2 cellular contexts compared by ENCODE assay signal in genomic region chr10:12590682-12591642, GRCh38.
TF ChIP-seq lines count a peak whose summit lies in the region.

No MANE protein-coding gene starts in this region.

TF ChIP-seq in liver, 16 proteins besides CTCF, POLR2A, EP300 and RAD21 (continued from another document):
- TF ChIP-seq SP1 (IDR thresholded peaks at IDR 0.05) (peak; percentile 59), TAF1 (conservative IDR thresholded peaks at IDR 0.05) (no peak), ATF3 (IDR thresholded peaks at IDR 0.05) (no peak), REST (IDR thresholded peaks at IDR 0.05) (peak; percentile 3), GABPA (IDR thresholded peaks at IDR 0.05 in 1 of 2, conservative IDR thresholded peaks at IDR 0.05 in 1 of 2) (no peak), RXRA (IDR thresholded peaks at IDR 0.05) (peak; percentile 72 to 73), ZBTB33 (IDR thresholded peaks at IDR 0.05) (no peak), FOXA2 (IDR thresholded peaks at IDR 0.05) (no peak)

TF ChIP-seq in HepG2, 621 proteins besides CTCF, POLR2A, EP300 and RAD21 (continued from another document):
- TF ChIP-seq TFAP4 (IDR thresholded peaks at IDR 0.05; ENCODE audit: borderline replicate concordance, low read depth) (no peak), ZNF768 (CRISPR knock-in tag; IDR thresholded peaks at IDR 0.05) (no peak), ETV5 (CRISPR knock-in tag; IDR thresholded peaks at IDR 0.05; ENCODE audit: borderline replicate concordance) (no peak), ZBTB20 (CRISPR knock-in tag; IDR thresholded peaks at IDR 0.05; ENCODE audit: borderline replicate concordance, low read depth) (no peak), PRMT3 (CRISPR knock-in tag; IDR thresholded peaks at IDR 0.05; ENCODE audit: borderline replicate concordance, low read depth) (no peak), ZNF441 (CRISPR knock-in tag; IDR thresholded peaks at IDR 0.05; ENCODE audit: borderline replicate concordance) (no peak), ZNF33A (CRISPR knock-in tag; IDR thresholded peaks at IDR 0.05; ENCODE audit: borderline replicate concordance) (no peak), ZNF343 (CRISPR knock-in tag; IDR thresholded peaks at IDR 0.05) (no peak), SSRP1 (CRISPR knock-in tag; IDR thresholded peaks at IDR 0.05) (no peak), TCF7 (IDR thresholded peaks at IDR 0.05; ENCODE audit: low read depth) (no peak), CREB1 (IDR thresholded peaks at IDR 0.05) (no peak), CREB1 (CRISPR knock-in tag; IDR thresholded peaks at IDR 0.05) (no peak)
